Comparison of ENCODE assay signal across 1 cellular context in the genomic region with DNA sequence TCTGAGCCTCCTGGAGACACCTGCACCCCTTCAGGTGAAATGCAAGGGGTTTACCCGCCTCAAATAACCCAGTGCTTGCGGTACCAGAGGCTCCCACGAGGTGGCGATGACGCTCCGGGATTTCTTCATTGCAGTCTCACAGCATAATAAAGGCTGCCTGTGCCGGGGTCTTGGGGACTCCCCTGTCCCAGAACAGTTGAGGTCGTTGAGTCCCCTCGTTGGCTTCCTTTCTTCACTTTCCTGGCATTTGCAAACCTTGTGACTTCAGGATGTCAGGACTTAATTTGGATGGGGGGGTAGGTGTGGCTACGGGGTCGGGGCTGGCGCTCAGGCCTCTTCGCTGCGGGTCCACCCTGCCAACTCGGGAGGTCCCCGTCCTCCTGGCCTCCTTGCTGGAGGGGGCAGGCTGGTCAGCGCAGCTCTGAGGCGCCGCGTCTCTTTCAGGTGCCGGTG.
A peak's percentile ranks its signal among the peaks of the same experiment; 100 is the strongest.
TF ChIP-seq lines count a peak whose summit lies in the region.

No MANE protein-coding gene starts in this region.

TF ChIP-seq in HepG2, 621 proteins besides CTCF, POLR2A, EP300 and RAD21:
- TF ChIP-seq TAF1 (CRISPR knock-in tag; IDR thresholded peaks at IDR 0.05) (no peak), MEIS1 (CRISPR knock-in tag; IDR thresholded peaks at IDR 0.05; ENCODE audit: borderline replicate concordance) (0 out of 2 replicates have a peak, but pooled peaks have one; percentile 37), KDM2A (CRISPR knock-in tag; IDR thresholded peaks at IDR 0.05; ENCODE audit: borderline replicate concordance, low read depth) (peak; percentile 71; the same call in 1 of the 2 replicates), XRCC5 (optimal IDR thresholded peaks at IDR 0.05; ENCODE audit: low read length) (peak; percentile 60), MEIS2 (CRISPR knock-in tag; IDR thresholded peaks at IDR 0.05) (no peak), SMC3 (IDR thresholded peaks at IDR 0.05; ENCODE audit: low read length) (peak; percentile 97), MEF2D (CRISPR knock-in tag; IDR thresholded peaks at IDR 0.05) (0 out of 2 replicates have a peak, but pooled peaks have one; percentile 29), ZC3H13 (CRISPR knock-in tag; IDR thresholded peaks at IDR 0.05) (peak; percentile 62; the same call in 1 of the 2 replicates), ZNF256 (CRISPR knock-in tag; conservative IDR thresholded peaks at IDR 0.05) (no peak), ZNF468 (CRISPR knock-in tag; IDR thresholded peaks at IDR 0.05) (no peak), ZNF543 (CRISPR knock-in tag; IDR thresholded peaks at IDR 0.05) (0 out of 2 replicates have a peak, but pooled peaks have one; percentile 43), ZNF567 (CRISPR knock-in tag; IDR thresholded peaks at IDR 0.05; ENCODE audit: borderline replicate concordance) (0 out of 2 replicates have a peak, but pooled peaks have one; percentile 35), STAG1 (CRISPR knock-in tag; IDR thresholded peaks at IDR 0.05) (peak; percentile 97), GTF3A (CRISPR knock-in tag; conservative IDR thresholded peaks at IDR 0.05) (0 out of 2 replicates have a peak, but pooled peaks have one; percentile 54), TRIM24 (CRISPR knock-in tag; IDR thresholded peaks at IDR 0.05) (no peak), NRL (CRISPR knock-in tag; IDR thresholded peaks at IDR 0.05; ENCODE audit: borderline replicate concordance) (peak; percentile 6; the same call in 1 of the 2 replicates), ZNF768 (CRISPR knock-in tag; IDR thresholded peaks at IDR 0.05) (0 out of 2 replicates have a peak, but pooled peaks have one; percentile 6), ZNF343 (CRISPR knock-in tag; IDR thresholded peaks at IDR 0.05) (0 out of 2 replicates have a peak, but pooled peaks have one; percentile 39), KMT2A (CRISPR knock-in tag; IDR thresholded peaks at IDR 0.05) (no peak)
- TF ChIP-seq, protein P1, sequence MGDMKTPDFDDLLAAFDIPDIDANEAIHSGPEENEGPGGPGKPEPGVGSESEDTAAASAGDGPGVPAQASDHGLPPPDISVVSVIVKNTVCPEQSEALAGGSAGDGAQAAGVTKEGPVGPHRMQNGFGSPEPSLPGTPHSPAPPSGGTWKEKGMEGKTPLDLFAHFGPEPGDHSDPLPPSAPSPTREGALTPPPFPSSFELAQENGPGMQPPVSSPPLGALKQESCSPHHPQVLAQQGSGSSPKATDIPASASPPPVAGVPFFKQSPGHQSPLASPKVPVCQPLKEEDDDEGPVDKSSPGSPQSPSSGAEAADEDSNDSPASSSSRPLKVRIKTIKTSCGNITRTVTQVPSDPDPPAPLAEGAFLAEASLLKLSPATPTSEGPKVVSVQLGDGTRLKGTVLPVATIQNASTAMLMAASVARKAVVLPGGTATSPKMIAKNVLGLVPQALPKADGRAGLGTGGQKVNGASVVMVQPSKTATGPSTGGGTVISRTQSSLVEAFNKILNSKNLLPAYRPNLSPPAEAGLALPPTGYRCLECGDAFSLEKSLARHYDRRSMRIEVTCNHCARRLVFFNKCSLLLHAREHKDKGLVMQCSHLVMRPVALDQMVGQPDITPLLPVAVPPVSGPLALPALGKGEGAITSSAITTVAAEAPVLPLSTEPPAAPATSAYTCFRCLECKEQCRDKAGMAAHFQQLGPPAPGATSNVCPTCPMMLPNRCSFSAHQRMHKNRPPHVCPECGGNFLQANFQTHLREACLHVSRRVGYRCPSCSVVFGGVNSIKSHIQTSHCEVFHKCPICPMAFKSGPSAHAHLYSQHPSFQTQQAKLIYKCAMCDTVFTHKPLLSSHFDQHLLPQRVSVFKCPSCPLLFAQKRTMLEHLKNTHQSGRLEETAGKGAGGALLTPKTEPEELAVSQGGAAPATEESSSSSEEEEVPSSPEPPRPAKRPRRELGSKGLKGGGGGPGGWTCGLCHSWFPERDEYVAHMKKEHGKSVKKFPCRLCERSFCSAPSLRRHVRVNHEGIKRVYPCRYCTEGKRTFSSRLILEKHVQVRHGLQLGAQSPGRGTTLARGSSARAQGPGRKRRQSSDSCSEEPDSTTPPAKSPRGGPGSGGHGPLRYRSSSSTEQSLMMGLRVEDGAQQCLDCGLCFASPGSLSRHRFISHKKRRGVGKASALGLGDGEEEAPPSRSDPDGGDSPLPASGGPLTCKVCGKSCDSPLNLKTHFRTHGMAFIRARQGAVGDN (CRISPR knock-in tag; IDR thresholded peaks at IDR 0.05) = peak; percentile 11; the same call in 1 of the 2 replicates
- TF ChIP-seq, protein P2, sequence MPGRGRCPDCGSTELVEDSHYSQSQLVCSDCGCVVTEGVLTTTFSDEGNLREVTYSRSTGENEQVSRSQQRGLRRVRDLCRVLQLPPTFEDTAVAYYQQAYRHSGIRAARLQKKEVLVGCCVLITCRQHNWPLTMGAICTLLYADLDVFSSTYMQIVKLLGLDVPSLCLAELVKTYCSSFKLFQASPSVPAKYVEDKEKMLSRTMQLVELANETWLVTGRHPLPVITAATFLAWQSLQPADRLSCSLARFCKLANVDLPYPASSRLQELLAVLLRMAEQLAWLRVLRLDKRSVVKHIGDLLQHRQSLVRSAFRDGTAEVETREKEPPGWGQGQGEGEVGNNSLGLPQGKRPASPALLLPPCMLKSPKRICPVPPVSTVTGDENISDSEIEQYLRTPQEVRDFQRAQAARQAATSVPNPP (CRISPR knock-in tag; IDR thresholded peaks at IDR 0.05) = no peak
- TF ChIP-seq, protein P3, sequence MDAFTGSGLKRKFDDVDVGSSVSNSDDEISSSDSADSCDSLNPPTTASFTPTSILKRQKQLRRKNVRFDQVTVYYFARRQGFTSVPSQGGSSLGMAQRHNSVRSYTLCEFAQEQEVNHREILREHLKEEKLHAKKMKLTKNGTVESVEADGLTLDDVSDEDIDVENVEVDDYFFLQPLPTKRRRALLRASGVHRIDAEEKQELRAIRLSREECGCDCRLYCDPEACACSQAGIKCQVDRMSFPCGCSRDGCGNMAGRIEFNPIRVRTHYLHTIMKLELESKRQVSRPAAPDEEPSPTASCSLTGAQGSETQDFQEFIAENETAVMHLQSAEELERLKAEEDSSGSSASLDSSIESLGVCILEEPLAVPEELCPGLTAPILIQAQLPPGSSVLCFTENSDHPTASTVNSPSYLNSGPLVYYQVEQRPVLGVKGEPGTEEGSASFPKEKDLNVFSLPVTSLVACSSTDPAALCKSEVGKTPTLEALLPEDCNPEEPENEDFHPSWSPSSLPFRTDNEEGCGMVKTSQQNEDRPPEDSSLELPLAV (CRISPR knock-in tag; conservative IDR thresholded peaks at IDR 0.05; ENCODE audit: low read depth) = no peak
